8 cellular contexts compared by ENCODE assay signal in genomic region chr4:151031831-151032605, GRCh38. TPM values are rescaled to one million over a fixed set of nuclear protein-coding genes. Genes with fewer than 3 reads are reported as not detected.
DNase-seq lines count a peak whose midpoint lies in the region; ATAC-seq and TF ChIP-seq lines count a peak whose summit lies in the region.

No MANE protein-coding gene starts in this region.

- TF ChIP-seq POLR2A in HCT116 (IDR thresholded peaks at IDR 0.05; ENCODE audit: borderline replicate concordance, extremely low read depth, insufficient read depth, insufficient read length), result no peak

- no peak for ATAC-seq in HCT116
- no peak for ATAC-seq in T-cell (replicated peaks in 1 of 4)
- no peak for ATAC-seq in GM21737 (IDR thresholded peaks at IDR 0.05; ENCODE audit: unreplicated experiment)
- no peak for ATAC-seq in GM19324 (IDR thresholded peaks at IDR 0.05; ENCODE audit: low FRiP score, unreplicated experiment)

- POLR2A ChIA-PET in HCT116 (lab: Charles Lee), result interaction anchor here (1.2 kb wide), 1 partner anchor 20 kb away, joined by 4 read pairs; no protein-coding TSS in a partner anchor
- POLR2A ChIA-PET in T-cell (lab: Charles Lee), result no interaction called here

- intact Hi-C loops in HCT116 (cut with micrococcal nuclease), result no loop called here

- H3K36me3 Mint-ChIP-seq in T-cell, result no peaks in the 10 kb centered on the region

- H3K27me3 Mint-ChIP-seq in T-cell, result peaks cover 0 to 12% of the 10 kb centered on the region in 2 donors

- no peak overlapping the region for H3K27ac Mint-ChIP-seq in T-cell

- no peaks in the 10 kb centered on the region for H3K27me3 ChIP-seq in HCT116 (ENCODE audit: insufficient read depth, low read length)

- BruUV-seq in HCT116 (replicated peaks; lab: Mats Ljungman, UMichigan), result no TSS peak

- no peaks in the 10 kb centered on the region for H3K9me3 ChIP-seq in HCT116 (ENCODE audit: control insufficient read depth in 1 of 2, insufficient read depth in 1 of 2, low read depth in 1 of 2, low read length in 2 of 2)

- H3K9me2 ChIP-seq in HCT116 (ENCODE audit: insufficient read depth), result no peaks in the 10 kb centered on the region

- H3K4me3 ChIP-seq in GM12864 (ENCODE audit: low read depth, low read length) (peak overlapping the region; percentile 33), HCT116 (replicated peaks in 1 of 2; ENCODE audit: low read depth in 1 of 2, low read length in 2 of 2) (no peak overlapping the region), fibroblast of the aortic adventitia (ENCODE audit: low read depth, low read length) (no peak overlapping the region)

- no peak for TF ChIP-seq RAD21 in HCT116 (IDR thresholded peaks at IDR 0.05; ENCODE audit: low read depth)

- H3K36me3 ChIP-seq in HCT116 (ENCODE audit: control insufficient read depth in 1 of 2, insufficient read depth in 2 of 2, low read length in 2 of 2), result no peaks in the 10 kb centered on the region

- H3K79me2 ChIP-seq in HCT116 (ENCODE audit: insufficient read depth, low read length), result no peaks in the 10 kb centered on the region

- no peaks in the 10 kb centered on the region for H4K20me1 ChIP-seq in HCT116 (ENCODE audit: insufficient read depth)

- no peaks in the 10 kb centered on the region for H3K9me3 Mint-ChIP-seq in T-cell

- H3K9ac ChIP-seq in HCT116 (ENCODE audit: low read length), result no peak overlapping the region

- peaks cover 0 to 7% of the 10 kb centered on the region in 2 experiments; a peak in 1 of 4 replicates for H3K4me1 ChIP-seq in HCT116 (ENCODE audit: control insufficient read depth in 1 of 2, insufficient read depth in 2 of 2, low read length in 2 of 2)

- RAD21 ChIA-PET in HCT116 (lab: Charles Lee; ENCODE audit: low non-redundant PET in 1 of 2, low total read pairs in 2 of 2, uncharacterized antibody in 2 of 2, unreplicated experiment in 2 of 2), result interaction anchor here in 1 of 2 experiments (0.6 kb wide), 1 partner anchor 112 kb away, joined by 4 read pairs; no protein-coding TSS in a partner anchor

- peak overlapping the region; percentile 13 to 65 (median 61) for H3K4me3 Mint-ChIP-seq in T-cell

- DNase-seq in GM12864 (ENCODE audit: low read depth) (peak; percentile 19), HCT116 (ENCODE audit: low read depth, low spot score) (no peak), T-cell (no peak), fibroblast of the aortic adventitia (ENCODE audit: low read depth) (peak; percentile 56), NK-92 (lab: John Stamatoyannopoulos, UW; ENCODE audit: unreplicated experiment) (no peak), NCI-H748 treated with DMSO at 0.1 percent for 48 hours (lab: John Stamatoyannopoulos, UW) (no peak)

- CTCF ChIA-PET in HCT116 (lab: Charles Lee), result no interaction called here
- CTCF ChIA-PET in T-cell (lab: Charles Lee), result interaction anchor here in 1 of 2 donors (1.0 kb wide), 1 partner anchor 770 kb away, joined by 4 read pairs; no protein-coding TSS in a partner anchor

- H3K4me2 ChIP-seq in HCT116 (ENCODE audit: low read length), result peak overlapping the region; percentile 32

- TF ChIP-seq CTCF in GM12864 (IDR thresholded peaks at IDR 0.05; ENCODE audit: low read depth, low read length, missing control alignments) (no peak), HCT116 (IDR thresholded peaks at IDR 0.05 in 2 of 3, conservative IDR thresholded peaks at IDR 0.05 in 1 of 3; ENCODE audit: borderline replicate concordance in 1 of 3, insufficient read depth in 1 of 3, low read depth in 2 of 3, low read length in 2 of 3) (no peak), fibroblast of the aortic adventitia (IDR thresholded peaks at IDR 0.05; ENCODE audit: insufficient read depth, low read length) (no peak)

- H2AFZ ChIP-seq in HCT116 (ENCODE audit: low read depth, low read length, poor library complexity, severe bottlenecking), result peak overlapping the region; percentile 36

- peaks cover 7 to 10% (median 8%) of the 10 kb centered on the region in 3 donors for H3K4me1 Mint-ChIP-seq in T-cell

- no peak overlapping the region for H3K27ac ChIP-seq in HCT116 (ENCODE audit: low read depth, low read length)

TF ChIP-seq in HCT116, 20 proteins besides CTCF, POLR2A, EP300 and RAD21:
- TF ChIP-seq POLR2AphosphoS5 (IDR thresholded peaks at IDR 0.05; ENCODE audit: low read depth, low read length), result no peak
- 0 out of 2 replicates have a peak, but pooled peaks have one; percentile 2 for TF ChIP-seq SP1 (IDR thresholded peaks at IDR 0.05; ENCODE audit: low read depth)
- peak; percentile 29; the same call in 1 of the 2 replicates for TF ChIP-seq FOSL1 (IDR thresholded peaks at IDR 0.05; ENCODE audit: low read depth)

RNA-seq across cellular contexts. Expression of gene LRBA, which starts 16.9 kb away (rescaled TPM):
- total RNA-seq in HCT116 (2021; ENCODE audit: unreplicated experiment), result 79.8 TPM
- 40.1 and 40.9 TPM in 2 replicates for polyA plus RNA-seq in HCT116 (2012)
- total RNA-seq in T-cell, result 10 to 100 TPM; 56.1 to 81.7 (median 56.9) TPM
- 44.2 and 45.8 TPM in 2 replicates for total RNA-seq in fibroblast of the aortic adventitia (ENCODE audit: low replicate concordance)

Comparison
In these comparisons a context has a peak if more than half of its experiments do, and no peak if none do; other contexts are left out.
1. DNase-seq: peak in GM12864 (single experiment) and fibroblast of the aortic adventitia (single experiment); none in HCT116 (single experiment), T-cell (0 of 34), NK-92 (single experiment) and NCI-H748 treated with DMSO at 0.1 percent for 48 hours (single experiment).